Comparison of ENCODE assay signal across 8 cellular contexts in the genomic region with DNA sequence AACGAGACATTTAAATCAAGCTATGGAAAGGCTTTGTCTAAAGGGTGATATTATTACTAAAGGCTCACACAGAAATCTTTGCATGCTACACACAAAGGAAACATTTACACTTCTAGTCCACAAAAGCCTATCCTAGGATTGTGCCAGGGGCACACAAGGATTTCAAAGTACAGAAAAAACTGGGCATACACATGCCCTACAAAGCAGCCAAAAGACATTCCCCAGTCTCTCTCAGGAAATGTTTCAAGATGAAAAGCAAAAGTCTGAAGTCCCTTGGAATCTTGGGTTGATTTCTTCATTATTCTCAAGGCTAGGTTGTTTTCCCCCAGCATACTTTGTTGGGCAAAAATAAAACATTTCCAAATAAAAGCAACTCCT. TPM values are rescaled to one million over a fixed set of nuclear protein-coding genes. Genes with fewer than 3 reads are reported as not detected.
A peak's percentile ranks its signal among the peaks of the same experiment; 100 is the strongest.
DNase-seq lines count a peak whose midpoint lies in the region; ATAC-seq and TF ChIP-seq lines count a peak whose summit lies in the region.

No MANE protein-coding gene starts in this region.

- peaks cover 35% of the 10 kb centered on the region for H3K4me1 Mint-ChIP-seq in progenitor cell of endocrine pancreas (ENCODE audit: low read depth)

- H3K4me3 Mint-ChIP-seq in progenitor cell of endocrine pancreas (ENCODE audit: low read depth), result peak overlapping the region; percentile 98

- H3K27me3 Mint-ChIP-seq in progenitor cell of endocrine pancreas, result no peaks in the 10 kb centered on the region

- H3K9me3 ChIP-seq in RWPE2 (ENCODE audit: severe bottlenecking) (no peaks in the 10 kb centered on the region), fibroblast of lung (ENCODE audit: control insufficient read depth, insufficient read depth, low read depth, low read length) (no peaks in the 10 kb centered on the region)

- H3K4me1 ChIP-seq in RWPE2 (ENCODE audit: insufficient read depth, poor library complexity, severe bottlenecking) (peaks cover 16% of the 10 kb centered on the region), fibroblast of lung (ENCODE audit: control insufficient read depth, extremely low read depth, insufficient read depth, low read length) (peaks cover 5% of the 10 kb centered on the region)

- H3K27me3 ChIP-seq in RWPE2 (ENCODE audit: insufficient read depth, poor library complexity, severe bottlenecking) (no peaks in the 10 kb centered on the region), fibroblast of lung (ENCODE audit: control insufficient read depth, insufficient read depth, low read length) (no peaks in the 10 kb centered on the region)

- no peaks in the 10 kb centered on the region for H3K9me3 Mint-ChIP-seq in progenitor cell of endocrine pancreas (ENCODE audit: low read depth)

- peak overlapping the region; percentile 94 for H3K4me2 ChIP-seq in fibroblast of lung (ENCODE audit: extremely low read depth, insufficient read depth, low read length)

- H3K36me3 ChIP-seq in RWPE2 (ENCODE audit: low read depth) (peaks cover 33% of the 10 kb centered on the region), fibroblast of lung (ENCODE audit: control insufficient read depth, insufficient read depth, low read length) (no peaks in the 10 kb centered on the region)

- no peak for DNase-seq in GM12864 (ENCODE audit: low read depth)
- DNase-seq in RWPE2 (ENCODE audit: low spot score), result no peak
- no peak for DNase-seq in fibroblast of lung (ENCODE audit: low read depth in 2 of 2)
- no peak for DNase-seq in progenitor cell of endocrine pancreas (ENCODE audit: low spot score, unreplicated experiment)
- no peak for DNase-seq in NCI-H526 treated with DMSO at 0.1 percent for 48 hours (lab: John Stamatoyannopoulos, UW)
- DNase-seq in NOMO-1 (lab: John Stamatoyannopoulos, UW; ENCODE audit: unreplicated experiment in 2 of 2), result no peak
- no peak for DNase-seq in NCI-H1092 treated with DMSO at 0.1 percent for 48 hours (lab: John Stamatoyannopoulos, UW)

- H3K27ac Mint-ChIP-seq in progenitor cell of endocrine pancreas, result peak overlapping the region; percentile 97

- peak overlapping the region; percentile 41 for H3K9ac ChIP-seq in fibroblast of lung (ENCODE audit: insufficient read depth, low read length)

- TF ChIP-seq CTCF in GM12864 (IDR thresholded peaks at IDR 0.05; ENCODE audit: low read depth, low read length, missing control alignments) (no peak), RWPE2 (IDR thresholded peaks at IDR 0.05; ENCODE audit: poor library complexity, severe bottlenecking) (no peak), fibroblast of lung (conservative IDR thresholded peaks at IDR 0.05 in 1 of 2, IDR thresholded peaks at IDR 0.05 in 1 of 2; ENCODE audit: low read depth in 1 of 2, low read length in 2 of 2) (no peak), progenitor cell of endocrine pancreas (IDR thresholded peaks at IDR 0.05; ENCODE audit: unreplicated experiment) (no peak)

- peak overlapping the region; percentile 100 for H3K4me3 ChIP-seq in GM12864 (ENCODE audit: low read depth, low read length)
- peak overlapping the region; percentile 85 for H3K4me3 ChIP-seq in RWPE2 (ENCODE audit: severe bottlenecking)
- peak overlapping the region; percentile 90 to 99 (median 93) for H3K4me3 ChIP-seq in fibroblast of lung (replicated peaks in 1 of 4; ENCODE audit: control extremely low read depth in 1 of 4, insufficient read depth in 1 of 4, low read depth in 3 of 4, low read length in 4 of 4)

- peaks cover 2% of the 10 kb centered on the region for H3K36me3 Mint-ChIP-seq in progenitor cell of endocrine pancreas (ENCODE audit: insufficient read depth)

- H4K20me1 ChIP-seq in fibroblast of lung (ENCODE audit: control insufficient read depth, extremely low read depth, insufficient read depth, low read length), result no peaks in the 10 kb centered on the region

- H3K79me2 ChIP-seq in fibroblast of lung (ENCODE audit: control insufficient read depth, insufficient read depth, low read length), result peaks cover 65% of the 10 kb centered on the region

- H3K27ac ChIP-seq in RWPE2 (ENCODE audit: poor library complexity, severe bottlenecking), result peak overlapping the region; percentile 92
- H3K27ac ChIP-seq in fibroblast of lung (ENCODE audit: insufficient read depth, low read length), result peak overlapping the region; percentile 93

- H2AFZ ChIP-seq in fibroblast of lung (ENCODE audit: low read length), result no peak overlapping the region

- no peak for ATAC-seq in RWPE2 (ENCODE audit: low read depth)
- no peak for ATAC-seq in GM21526 (IDR thresholded peaks at IDR 0.05; ENCODE audit: low FRiP score, unreplicated experiment)

RNA-seq across cellular contexts. Expression of a gene that starts 1.7 kb away (rescaled TPM):
- total RNA-seq in fibroblast of lung (20.0 and 33.7 TPM in 2 replicates), progenitor cell of endocrine pancreas (77.8 and 86.3 TPM in 2 replicates)
- 34.4 and 41.0 TPM in 2 replicates for polyA plus RNA-seq in fibroblast of lung
- 38.4 and 47.4 TPM in 2 replicates for polyA plus RNA-seq in fibroblast of lung (2012)
- 13.6 TPM in 2 replicates for polyA minus RNA-seq in fibroblast of lung (ENCODE audit: low replicate concordance)
